Comparison of ENCODE assay signal across 28 cellular contexts in genomic region chr14:51925980-51926379, GRCh38.
"Had no signal": no experiment of that assay in that cellular context is flagged by ENCODE, and none has a peak within 500 bp of the region (broad histone marks: within the 10 kb centered on the region; RNA-seq: fewer than 3 reads in every experiment).

No MANE protein-coding gene starts in this region.

- H3K36me3 Mint-ChIP-seq: type B pancreatic cell had no signal

- H3K9me3 Mint-ChIP-seq: memory B cell, nephron had no signal

- H3K9me3 ChIP-seq: esophagus squamous epithelium, ovary, psoas muscle, testis, tibial artery had no signal

- H3K27me3 Mint-ChIP-seq: memory B cell, type B pancreatic cell had no signal

- H3K27ac Mint-ChIP-seq: memory B cell, nephron, type B pancreatic cell had no signal

- H3K27ac ChIP-seq: coronary artery, esophagus squamous epithelium, ovary, psoas muscle, skin epidermis, tibial artery had no signal

- H3K4me3 ChIP-seq: coronary artery, esophagus squamous epithelium, lung, ovary, psoas muscle, skin epidermis, tibial artery had no signal

- DNase-seq: central memory CD4-positive, alpha-beta T cell; dermis blood vessel endothelial cell; effector memory CD4-positive, alpha-beta T cell; erythroblast; esophagus squamous epithelium; foreskin melanocyte; hypothalamus; kidney; nucleus accumbens; ovary; posterior cingulate gyrus; psoas muscle; right cardiac atrium; stimulated activated CD4-positive, alpha-beta T cell treated with anti-CD3 and anti-CD28 coated beads, Interleukin-12 subunit alpha, Interleukin-12 subunit beta, amount 100 ng/mL, for 4 hours; stimulated activated CD4-positive, alpha-beta T cell treated with anti-CD3 and anti-CD28 coated beads, Interleukin-1b, Interleukin-23, amount 100 ng/mL, for 48 hours; stimulated activated CD4-positive, alpha-beta T cell treated with anti-CD3 and anti-CD28 coated beads, Interleukin-4, amount 100 ng/mL, for 24 hours; stimulated activated naive CD8-positive, alpha-beta T cell treated with anti-CD3 and anti-CD28 coated beads, Interleukin-15, Interleukin-2, amounts not matched to agents 100 U/mL and 50 U/mL, for 24 hours; substantia nigra; tibial artery had no signal

- H3K36me3 ChIP-seq: esophagus squamous epithelium, ovary, tibial artery had no signal

- ATAC-seq: left lobe of liver; psoas muscle; right cardiac atrium; stimulated activated effector memory CD8-positive, alpha-beta T cell treated with anti-CD3 and anti-CD28 coated beads, Interleukin-12 subunit alpha, Interleukin-12 subunit beta, amount 100 ng/mL, for 72 hours; stimulated activated naive CD8-positive, alpha-beta T cell treated with anti-CD3 and anti-CD28 coated beads, Interleukin-15, Interleukin-2, amounts not matched to agents 100 U/mL and 50 U/mL, for 24 hours had no signal

- H3K27me3 ChIP-seq: ovary, testis, tibial artery had no signal

- H3K4me3 Mint-ChIP-seq: memory B cell; nephron; stimulated activated effector memory CD8-positive, alpha-beta T cell treated with anti-CD3 and anti-CD28 coated beads, Interleukin-12 subunit alpha, Interleukin-12 subunit beta, amount 100 ng/mL, for 72 hours; type B pancreatic cell had no signal

- FAIRE-seq: kidney had no signal

- H3K4me1 ChIP-seq: psoas muscle, tibial artery had no signal
